ENCODE assay signal across 8 cellular contexts in the genomic region with DNA sequence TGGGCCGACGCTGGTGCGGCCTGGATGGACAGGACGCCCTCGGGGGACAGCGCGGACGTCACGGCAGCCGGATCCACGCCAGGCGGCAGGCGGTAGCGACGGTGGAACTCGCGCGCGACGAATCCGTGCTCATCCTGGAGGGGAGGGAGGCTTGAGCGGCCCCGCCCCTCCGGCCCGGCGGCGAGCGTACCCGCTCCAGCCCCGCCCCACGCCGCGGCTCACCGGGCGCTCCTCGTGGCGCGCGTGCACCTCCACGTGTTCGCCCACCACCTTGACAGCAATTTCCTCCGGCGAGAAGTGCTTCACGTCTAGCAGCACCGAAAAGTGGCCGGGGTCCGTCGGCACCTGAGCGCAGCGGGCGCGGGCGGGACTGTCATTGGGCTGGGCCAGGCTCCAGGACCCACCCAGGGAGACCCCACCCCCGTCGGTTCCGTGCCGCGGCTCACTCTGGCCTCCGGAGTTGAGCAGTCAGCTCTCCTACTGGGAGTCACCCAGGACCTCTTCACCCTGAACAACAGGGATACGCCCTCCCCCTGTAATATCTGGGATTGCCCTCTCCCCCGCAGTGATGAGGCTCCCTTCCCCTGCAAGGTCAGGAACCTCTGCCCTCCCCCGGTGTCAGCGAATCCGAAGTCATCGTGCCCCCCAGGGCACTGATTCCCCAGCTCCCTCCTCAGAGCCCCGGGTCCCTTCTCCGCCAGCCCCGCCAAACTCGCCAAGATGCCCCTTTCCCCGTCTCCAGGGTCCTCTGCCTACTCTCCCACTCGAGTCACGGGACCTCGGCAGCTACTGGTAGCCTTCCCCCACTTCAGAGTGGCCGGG. TPM values are rescaled to one million over a fixed set of nuclear protein-coding genes. Genes with fewer than 3 reads are reported as not detected.
DNase-seq lines count a peak whose midpoint lies in the region; ATAC-seq lines count a peak whose summit lies in the region.

No MANE protein-coding gene starts in this region.

- ATAC-seq in left cardiac atrium (peak; percentile 33 to 55), sciatic nerve (peak; percentile 51)

- DNase-seq in GOT3 (lab: John Stamatoyannopoulos, UW): peak; percentile 32
- DNase-seq in activated T-helper 9 cell treated with anti-CD3 and anti-CD28 coated beads, Interleukin-2, amount 50 U/mL, for 16 hours (ENCODE audit: low read depth): peak; percentile 54
- peak; percentile 91 for DNase-seq in left cardiac atrium
- DNase-seq in sciatic nerve (ENCODE audit: low spot score): peak; percentile 93
- no peak for DNase-seq in COLO829 (ENCODE audit: low spot score)
- DNase-seq in NCI-H2107 treated with DMSO at 0.1 percent for 48 hours (lab: John Stamatoyannopoulos, UW; ENCODE audit: unreplicated experiment): no peak
- DNase-seq in cerebellum (ENCODE audit: low spot score): no peak
- no peak for DNase-seq in SK-N-DZ (ENCODE audit: low spot score)

- intact Hi-C loops in left cardiac atrium (cut with DNase I) (no loop called here), sciatic nerve (cut with DNase I) (no loop called here)

RNA-seq across cellular contexts. Expression of a gene that starts 1.1 kb away (rescaled TPM):
- total RNA-seq in left cardiac atrium (100 to 1,000 TPM; 210 to 251 TPM), sciatic nerve (79.7 TPM), cerebellum (not detected)
- polyA plus RNA-seq in SK-N-DZ (2014; cell fraction: cytosol; rRNA removed): not detected in 2 replicates
- 0.41 TPM in 1 of 2 replicates, not detected in the other for polyA plus RNA-seq in SK-N-DZ (2014; cell fraction: nucleus; rRNA removed)

RNA-seq across cellular contexts. Expression of a gene that starts 2.2 kb away (rescaled TPM):
- total RNA-seq in left cardiac atrium: 1 to 10 TPM; 6.8 to 8.4 TPM
- 29.4 TPM for total RNA-seq in sciatic nerve
- total RNA-seq in cerebellum: 6.4 TPM
- polyA plus RNA-seq in SK-N-DZ (2014; cell fraction: cytosol; rRNA removed): 1.2 and 3.7 TPM in 2 replicates
- 4.4 and 11.4 TPM in 2 replicates for polyA plus RNA-seq in SK-N-DZ (2014; cell fraction: nucleus; rRNA removed)

RNA-seq across cellular contexts. Expression of a gene that starts 7.4 kb away (rescaled TPM):
- total RNA-seq in left cardiac atrium (1 to 10 TPM; 7.5 to 8.1 TPM), sciatic nerve (12.3 TPM), cerebellum (11.1 TPM)
- polyA plus RNA-seq in SK-N-DZ (2014; cell fraction: cytosol; rRNA removed): 8.2 and 11.0 TPM in 2 replicates
- 40.1 and 53.4 TPM in 2 replicates for polyA plus RNA-seq in SK-N-DZ (2014; cell fraction: nucleus; rRNA removed)

RNA-seq across cellular contexts. Expression of a gene that starts 10.3 kb away (rescaled TPM):
- 10 to 100 TPM; 41.7 to 46.6 TPM for total RNA-seq in left cardiac atrium
- total RNA-seq in sciatic nerve: 45.6 TPM
- 11.3 TPM for total RNA-seq in cerebellum
- polyA plus RNA-seq in SK-N-DZ (2014; cell fraction: cytosol; rRNA removed): 28.7 and 40.4 TPM in 2 replicates
- 22.9 and 29.9 TPM in 2 replicates for polyA plus RNA-seq in SK-N-DZ (2014; cell fraction: nucleus; rRNA removed)

RNA-seq across cellular contexts. Expression of a gene that starts 10.5 kb away (rescaled TPM):
- total RNA-seq in left cardiac atrium (10 to 100 TPM; 17.7 to 21.6 TPM), sciatic nerve (22.9 TPM), cerebellum (8.6 TPM)
- 8.7 and 9.0 TPM in 2 replicates for polyA plus RNA-seq in SK-N-DZ (2014; cell fraction: cytosol; rRNA removed)
- 28.2 and 29.5 TPM in 2 replicates for polyA plus RNA-seq in SK-N-DZ (2014; cell fraction: nucleus; rRNA removed)

Comparison
In these comparisons a context has a peak if more than half of its experiments do, and no peak if none do; other contexts are left out.
1. DNase-seq: peak in GOT3 (single experiment), activated T-helper 9 cell treated with anti-CD3 and anti-CD28 coated beads, Interleukin-2, amount 50 U/mL, for 16 hours (single experiment), left cardiac atrium (single experiment) and sciatic nerve (single experiment); none in COLO829 (single experiment), NCI-H2107 treated with DMSO at 0.1 percent for 48 hours (single experiment), cerebellum (single experiment) and SK-N-DZ (single experiment).
2. RNA of a gene that starts 1.1 kb away (total RNA-seq): 210 to 251 TPM in left cardiac atrium and 79.7 TPM in sciatic nerve (single experiment); not detected in cerebellum (single experiment); every median in the first group is over 10 times any median in the second.